In the genomic region with DNA sequence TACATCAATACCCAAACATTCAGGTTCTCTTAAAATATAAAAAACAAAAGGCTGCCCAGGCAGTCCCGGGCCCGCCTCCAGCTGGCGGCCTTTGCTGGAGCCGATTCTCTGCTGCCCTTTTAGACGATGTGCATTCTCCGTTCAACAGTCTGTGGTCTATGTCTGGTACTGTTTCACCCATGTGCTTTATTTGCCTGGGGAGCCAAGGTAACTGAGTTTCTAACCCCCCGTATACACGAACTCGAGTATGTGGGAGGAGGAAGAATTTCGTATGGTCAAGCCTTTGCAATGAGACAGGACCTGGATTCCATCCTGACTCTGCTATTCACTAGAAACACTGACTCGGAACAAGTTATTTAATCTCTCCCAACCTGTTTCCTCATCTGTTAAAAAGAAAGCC, we compare ENCODE assay signal across 18 cellular contexts. TPM values are rescaled to one million over a fixed set of nuclear protein-coding genes. Genes with fewer than 3 reads are reported as not detected.
DNase-seq lines count a peak whose midpoint lies in the region; ATAC-seq, FAIRE-seq and TF ChIP-seq lines count a peak whose summit lies in the region.
"Had no signal": no experiment of that assay in that cellular context is flagged by ENCODE, and none has a peak within 500 bp of the region (broad histone marks: within the 10 kb centered on the region; RNA-seq: fewer than 3 reads in every experiment).

No MANE protein-coding gene starts in this region.

- H3K4me3 ChIP-seq in kidney (ENCODE audit: low read length in 2 of 2) (no peak overlapping the region), stomach smooth muscle (ENCODE audit: low read length in 2 of 2) (peak overlapping the region in 1 of 2 donors; percentile 35)
- H3K4me3 ChIP-seq: dorsolateral prefrontal cortex, MG63, neural progenitor cell, transverse colon had no signal

- DNase-seq in activated naive CD4-positive, alpha-beta T cell treated with anti-CD3 and anti-CD28 coated beads, Interleukin-2, amount 50 U/mL, for 72 hours (ENCODE audit: low spot score in 2 of 2) = no peak
- DNase-seq in activated naive CD4-positive, alpha-beta T cell treated with anti-CD3 and anti-CD28 coated beads, Interleukin-2, amount 50 U/mL, for 16 hours = no peak
- no peak for DNase-seq in activated naive CD8-positive, alpha-beta T cell treated with anti-CD3 and anti-CD28 coated beads for 36 hours
- DNase-seq in kidney = peak; percentile 15
- no peak for DNase-seq in GM19240 (ENCODE audit: insufficient read length, low spot score)
- DNase-seq in ureter (ENCODE audit: low spot score) = no peak
- DNase-seq: DMS79, IMR-90, left colon, MG63, NCI-H774, T-helper 1 cell, transverse colon had no signal

- H3K27me3 ChIP-seq in stomach smooth muscle (ENCODE audit: control insufficient read depth in 1 of 2, insufficient read depth in 2 of 2, low read length in 2 of 2) = no peaks in the 10 kb centered on the region
- H3K27me3 ChIP-seq: dorsolateral prefrontal cortex, MG63, neural progenitor cell, transverse colon had no signal

- H3K27ac ChIP-seq in kidney (ENCODE audit: low read depth in 2 of 2, low read length in 2 of 2) = no peak overlapping the region
- H3K27ac ChIP-seq in stomach smooth muscle (ENCODE audit: low read length) = peak overlapping the region; percentile 0
- H3K27ac ChIP-seq: dorsolateral prefrontal cortex, neural progenitor cell, transverse colon had no signal

- H3K36me3 ChIP-seq in kidney (ENCODE audit: control insufficient read depth in 1 of 2, insufficient read depth in 2 of 2, low read length in 2 of 2) (peaks cover 13 to 21% of the 10 kb centered on the region in 2 donors), stomach smooth muscle (ENCODE audit: control insufficient read depth in 2 of 2, insufficient read depth in 2 of 2, low read length in 2 of 2) (peaks cover 5 to 7% of the 10 kb centered on the region in 2 donors)
- H3K36me3 ChIP-seq: MG63, neural progenitor cell had no signal

- ATAC-seq in activated naive CD4-positive, alpha-beta T cell treated with anti-CD3 and anti-CD28 coated beads, Interleukin-2, amount 50 U/mL, for 72 hours = no peak
- no peak for ATAC-seq in HG03439 (IDR thresholded peaks at IDR 0.05; ENCODE audit: unreplicated experiment)
- ATAC-seq: left colon; stimulated activated memory B cell treated with anti-CD40 and anti-IgM and Interleukin-4, amounts not matched to agents 10 μg/mL and 1 μg/mL and 100 μg/mL, for 72 hours had no signal

- intact Hi-C loops in kidney (cut with DNase I) = loop anchor here (10.0 kb wide), 1 partner anchor 394 kb away; no protein-coding TSS in a partner anchor

- H3K4me3 Mint-ChIP-seq in activated naive CD8-positive, alpha-beta T cell treated with anti-CD3 and anti-CD28 coated beads for 36 hours = no peak overlapping the region
- H3K4me3 Mint-ChIP-seq: neural progenitor cell; stimulated activated memory B cell treated with anti-CD40 and anti-IgM and Interleukin-4, amounts not matched to agents 10 μg/mL and 1 μg/mL and 100 μg/mL, for 72 hours had no signal

- no peaks in the 10 kb centered on the region for H3K4me1 ChIP-seq in kidney (ENCODE audit: control insufficient read depth in 1 of 2, insufficient read depth in 1 of 2, low read depth in 1 of 2, low read length in 2 of 2)
- peaks cover 21% of the 10 kb centered on the region for H3K4me1 ChIP-seq in stomach smooth muscle (ENCODE audit: control insufficient read depth, insufficient read depth, low read length)
- H3K4me1 ChIP-seq: transverse colon had no signal

- peaks cover 47% of the 10 kb centered on the region for H3K4me1 Mint-ChIP-seq in activated naive CD8-positive, alpha-beta T cell treated with anti-CD3 and anti-CD28 coated beads for 36 hours
- H3K4me1 Mint-ChIP-seq: neural progenitor cell had no signal

- H3K36me3 Mint-ChIP-seq in activated naive CD4-positive, alpha-beta T cell treated with anti-CD3 and anti-CD28 coated beads, Interleukin-2, amount 50 U/mL, for 72 hours = peaks cover 55 to 61% of the 10 kb centered on the region in 2 donors
- H3K36me3 Mint-ChIP-seq in activated naive CD8-positive, alpha-beta T cell treated with anti-CD3 and anti-CD28 coated beads for 36 hours = peaks cover 55% of the 10 kb centered on the region

- H3K9ac ChIP-seq in kidney (ENCODE audit: low read length in 2 of 2) (no peak overlapping the region), stomach smooth muscle (ENCODE audit: low read length in 2 of 2) (peak overlapping the region in 1 of 2 donors; percentile 30)
- H3K9ac ChIP-seq: neural progenitor cell had no signal

- no peaks in the 10 kb centered on the region for H3K9me3 ChIP-seq in kidney (ENCODE audit: control insufficient read depth in 1 of 2, low read length in 2 of 2)
- H3K9me3 ChIP-seq in stomach smooth muscle (ENCODE audit: control insufficient read depth in 2 of 2, low read length in 2 of 2) = no peaks in the 10 kb centered on the region
- H3K9me3 ChIP-seq: MG63, transverse colon had no signal

- no peak for TF ChIP-seq CTCF in kidney (IDR thresholded peaks at IDR 0.05; ENCODE audit: borderline replicate concordance, extremely low read depth, insufficient read depth)

- FAIRE-seq in kidney (lab: Jason Lieb, UNC) = no peak

- H3K9me3 Mint-ChIP-seq in activated naive CD4-positive, alpha-beta T cell treated with anti-CD3 and anti-CD28 coated beads, Interleukin-2, amount 50 U/mL, for 72 hours = no peaks in the 10 kb centered on the region
- H3K9me3 Mint-ChIP-seq in activated naive CD8-positive, alpha-beta T cell treated with anti-CD3 and anti-CD28 coated beads for 36 hours = no peaks in the 10 kb centered on the region
- H3K9me3 Mint-ChIP-seq: neural progenitor cell; stimulated activated memory B cell treated with anti-CD40 and anti-IgM and Interleukin-4, amounts not matched to agents 10 μg/mL and 1 μg/mL and 100 μg/mL, for 72 hours had no signal

- peak overlapping the region; percentile 65 to 95 for H3K27ac Mint-ChIP-seq in activated naive CD4-positive, alpha-beta T cell treated with anti-CD3 and anti-CD28 coated beads, Interleukin-2, amount 50 U/mL, for 72 hours
- peak overlapping the region; percentile 87 for H3K27ac Mint-ChIP-seq in activated naive CD8-positive, alpha-beta T cell treated with anti-CD3 and anti-CD28 coated beads for 36 hours
- H3K27ac Mint-ChIP-seq: neural progenitor cell; stimulated activated memory B cell treated with anti-CD40 and anti-IgM and Interleukin-4, amounts not matched to agents 10 μg/mL and 1 μg/mL and 100 μg/mL, for 72 hours had no signal

- no peaks in the 10 kb centered on the region for H3K27me3 Mint-ChIP-seq in activated naive CD8-positive, alpha-beta T cell treated with anti-CD3 and anti-CD28 coated beads for 36 hours
- H3K27me3 Mint-ChIP-seq: stimulated activated memory B cell treated with anti-CD40 and anti-IgM and Interleukin-4, amounts not matched to agents 10 μg/mL and 1 μg/mL and 100 μg/mL, for 72 hours had no signal

RNA-seq across cellular contexts. Expression of gene GPR68, which starts 54.1 kb away (rescaled TPM):
- 10 to 100 TPM in 1 of 2 donors, 1 to 10 TPM in 1; 4.6 to 12.7 TPM for total RNA-seq in activated naive CD4-positive, alpha-beta T cell treated with anti-CD3 and anti-CD28 coated beads, Interleukin-2, amount 50 U/mL, for 72 hours
- total RNA-seq in activated naive CD8-positive, alpha-beta T cell treated with anti-CD3 and anti-CD28 coated beads for 36 hours = 10 to 100 TPM; 14.0 to 14.4 TPM
- total RNA-seq in kidney = 1.7 TPM
- polyA plus RNA-seq in kidney (ENCODE audit: insufficient read depth, low read depth, low replicate concordance) = 0.82 TPM
- 3.0 TPM for total RNA-seq in ureter
